In the genomic region with DNA sequence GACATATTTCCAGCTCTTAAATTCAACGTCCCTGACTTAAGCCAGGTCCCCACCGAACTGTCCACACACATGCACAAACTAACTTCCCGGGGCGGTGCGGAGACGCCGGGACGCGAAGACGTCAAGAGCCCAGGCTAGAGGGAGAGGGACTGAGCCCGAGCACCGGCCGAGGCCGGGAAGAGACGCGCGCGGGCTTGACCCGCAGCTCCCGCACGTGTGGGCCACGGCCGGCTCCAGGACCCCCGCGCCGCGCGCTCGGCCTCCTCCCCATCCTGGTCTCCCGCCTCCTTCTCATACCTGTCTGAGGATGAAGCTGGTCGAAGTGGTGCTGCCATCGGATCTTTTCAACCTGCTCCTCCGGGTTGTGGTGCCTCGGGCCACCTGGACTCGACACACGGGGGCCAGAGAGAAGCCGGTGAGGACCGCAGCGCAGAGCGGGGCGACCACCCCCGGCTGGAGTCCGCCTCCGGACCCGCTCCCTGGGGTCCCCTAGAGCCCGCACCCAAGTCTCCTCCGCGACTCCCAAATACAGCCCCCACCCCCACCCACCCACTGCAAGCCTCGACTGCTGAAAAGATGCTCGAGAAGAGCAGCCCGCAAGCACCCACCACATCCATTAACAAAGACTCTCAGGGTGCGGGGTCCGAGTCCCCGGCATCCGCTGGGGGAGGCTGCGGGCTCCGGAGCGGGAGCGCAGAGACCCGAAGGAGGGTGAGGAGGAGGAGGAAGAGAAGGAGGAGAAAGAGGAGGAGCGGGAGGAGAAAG, we compare ENCODE assay signal across 8 cellular contexts. TPM values are rescaled to one million over a fixed set of nuclear protein-coding genes. Genes with fewer than 3 reads are reported as not detected.
A peak's percentile ranks its signal among the peaks of the same experiment; 100 is the strongest.
DNase-seq lines count a peak whose midpoint lies in the region; ATAC-seq and TF ChIP-seq lines count a peak whose summit lies in the region.

No MANE protein-coding gene starts in this region.

- H3K27ac Mint-ChIP-seq in stimulated activated naive CD8-positive, alpha-beta T cell treated with anti-CD3 and anti-CD28 coated beads, Interleukin-15, amount 100 ng/mL, for 72 hours: no peak overlapping the region

- peak overlapping the region; percentile 46 to 84 for H3K27ac ChIP-seq in breast epithelium

- peaks cover 24% of the 10 kb centered on the region for H3K4me1 Mint-ChIP-seq in stimulated activated naive CD8-positive, alpha-beta T cell treated with anti-CD3 and anti-CD28 coated beads, Interleukin-15, amount 100 ng/mL, for 72 hours

- H3K36me3 ChIP-seq in breast epithelium: no peaks in the 10 kb centered on the region
- no peaks in the 10 kb centered on the region for H3K36me3 ChIP-seq in kidney epithelial cell (ENCODE audit: control insufficient read depth, insufficient read depth, low read length)

- peak; percentile 3 for DNase-seq in activated naive CD4-positive, alpha-beta T cell treated with Interleukin-2 at 50 U/mL for 16 hours
- DNase-seq in activated naive CD4-positive, alpha-beta T cell (lab: John Stamatoyannopoulos, UW): no peak
- DNase-seq in LNCaP clone FGC (ENCODE audit: low read depth) (no peak), breast epithelium (ENCODE audit: low spot score in 2 of 2) (peak in 1 of 2 donors; percentile 57), kidney epithelial cell (ENCODE audit: low read depth) (no peak), DMS153 treated with DMSO at 0.1 percent for 48 hours (lab: John Stamatoyannopoulos, UW; ENCODE audit: unreplicated experiment) (no peak), COR-L47 (lab: John Stamatoyannopoulos, UW) (no peak)
- no peak for DNase-seq in stimulated activated naive CD8-positive, alpha-beta T cell treated with anti-CD3 and anti-CD28 coated beads, Interleukin-15, amount 100 ng/mL, for 72 hours

- no peak for TF ChIP-seq CTCF in LNCaP clone FGC (IDR thresholded peaks at IDR 0.05; ENCODE audit: control insufficient read depth, extremely low read depth, insufficient read depth)
- TF ChIP-seq CTCF in breast epithelium (IDR thresholded peaks at IDR 0.05): no peak
- no peak for TF ChIP-seq CTCF in kidney epithelial cell (IDR thresholded peaks at IDR 0.05; ENCODE audit: insufficient read depth, low read length, poor library complexity, severe bottlenecking)

- intact Hi-C loops in breast epithelium (cut with DNase I; ENCODE audit: low total_unique reads): no loop called here

- peaks cover 0 to 11% of the 10 kb centered on the region in 2 donors for H3K27me3 ChIP-seq in breast epithelium
- H3K27me3 ChIP-seq in kidney epithelial cell (ENCODE audit: control insufficient read depth, insufficient read depth, low read length): peaks cover 20% of the 10 kb centered on the region

- TF ChIP-seq POLR2A in breast epithelium (IDR thresholded peaks at IDR 0.05): no peak

- peaks cover 51% of the 10 kb centered on the region for H3K27me3 Mint-ChIP-seq in stimulated activated naive CD8-positive, alpha-beta T cell treated with anti-CD3 and anti-CD28 coated beads, Interleukin-15, amount 100 ng/mL, for 72 hours

- H3K4me1 ChIP-seq in breast epithelium: no peaks in the 10 kb centered on the region

- H3K9me3 ChIP-seq in breast epithelium: no peaks in the 10 kb centered on the region

- no peaks in the 10 kb centered on the region for H3K9me3 Mint-ChIP-seq in stimulated activated naive CD8-positive, alpha-beta T cell treated with anti-CD3 and anti-CD28 coated beads, Interleukin-15, amount 100 ng/mL, for 72 hours

- ATAC-seq in stimulated activated naive CD8-positive, alpha-beta T cell treated with anti-CD3 and anti-CD28 coated beads, Interleukin-15, amount 100 ng/mL, for 72 hours: peak; percentile 53

- peak overlapping the region; percentile 84 to 90 for H3K4me3 Mint-ChIP-seq in stimulated activated naive CD8-positive, alpha-beta T cell treated with anti-CD3 and anti-CD28 coated beads, Interleukin-15, amount 100 ng/mL, for 72 hours

- H3K4me3 ChIP-seq in LNCaP clone FGC (ENCODE audit: low read depth, low read length) (peak overlapping the region; percentile 47), breast epithelium (peak overlapping the region; percentile 55 to 93 (median 65)), kidney epithelial cell (ENCODE audit: low read depth, low read length) (peak overlapping the region; percentile 53)

RNA-seq across cellular contexts. Expression of gene CACNB4, which starts 0.6 kb away (rescaled TPM):
- total RNA-seq in breast epithelium (10 to 100 TPM in 2 of 3 donors, 1 to 10 TPM in 1; 1.6 to 17.7 (median 11.5) TPM), kidney epithelial cell (0.79 and 1.3 TPM in 2 replicates)
